1 cellular context compared by ENCODE assay signal in genomic region chr6:26272171-26272631, GRCh38.
A peak's percentile ranks its signal among the peaks of the same experiment; 100 is the strongest.
TF ChIP-seq lines count a peak whose summit lies in the region.

No MANE protein-coding gene starts in this region.

TF ChIP-seq in GM12878, 131 proteins besides CTCF, POLR2A, EP300 and RAD21 (continued from another document):
- no peak for TF ChIP-seq E2F4 (IDR thresholded peaks at IDR 0.05; ENCODE audit: low read depth, low read length)
- TF ChIP-seq SKIL (IDR thresholded peaks at IDR 0.05; ENCODE audit: low read depth, poor library complexity, severe bottlenecking): peak; percentile 8
- TF ChIP-seq CBX3 (IDR thresholded peaks at IDR 0.05; ENCODE audit: borderline replicate concordance, low read depth): no peak
- no peak for TF ChIP-seq MYC (IDR thresholded peaks at IDR 0.05; ENCODE audit: insufficient read depth, insufficient read length, insufficient replicate concordance, low read length, severe bottlenecking)
- 0 out of 4 replicates have a peak, but pooled peaks of 1 of the 2 experiments have one; percentile 11 for TF ChIP-seq BHLHE40 (IDR thresholded peaks at IDR 0.05; ENCODE audit: borderline replicate concordance in 1 of 2, low read depth in 2 of 2, low read length in 1 of 2)
- no peak for TF ChIP-seq NRF1 (conservative IDR thresholded peaks at IDR 0.05; ENCODE audit: low read depth, low read length)
- TF ChIP-seq DPF2 (IDR thresholded peaks at IDR 0.05): no peak
- TF ChIP-seq GATAD2B (conservative IDR thresholded peaks at IDR 0.05; ENCODE audit: low read depth): no peak
- no peak for TF ChIP-seq CHD4 (IDR thresholded peaks at IDR 0.05)
- no peak for TF ChIP-seq HDAC6 (IDR thresholded peaks at IDR 0.05; ENCODE audit: unreplicated experiment)
- no peak for TF ChIP-seq ZNF687 (IDR thresholded peaks at IDR 0.05)
- TF ChIP-seq MYB (IDR thresholded peaks at IDR 0.05; ENCODE audit: borderline replicate concordance, low read depth, low read length): no peak
- TF ChIP-seq NFXL1 (IDR thresholded peaks at IDR 0.05; ENCODE audit: borderline replicate concordance): no peak
- no peak for TF ChIP-seq ESRRA (IDR thresholded peaks at IDR 0.05; ENCODE audit: low read length)
- no peak for TF ChIP-seq SPI1 (IDR thresholded peaks at IDR 0.05; ENCODE audit: borderline replicate concordance, insufficient read depth, low read depth, low read length)
- TF ChIP-seq HDAC2 (IDR thresholded peaks at IDR 0.05): no peak
- TF ChIP-seq PAX8 (IDR thresholded peaks at IDR 0.05): no peak
- no peak for TF ChIP-seq CEBPZ (IDR thresholded peaks at IDR 0.05; ENCODE audit: low read depth, low read length)
- no peak for TF ChIP-seq MTA2 (IDR thresholded peaks at IDR 0.05; ENCODE audit: low read depth)
- no peak for TF ChIP-seq ZSCAN29 (IDR thresholded peaks at IDR 0.05)
- TF ChIP-seq HDGF (IDR thresholded peaks at IDR 0.05): peak; percentile 40; the same call in 1 of the 2 replicates
- TF ChIP-seq FOS (IDR thresholded peaks at IDR 0.05; ENCODE audit: borderline replicate concordance, extremely low read depth, insufficient read length): no peak
- no peak for TF ChIP-seq FOXM1 (IDR thresholded peaks at IDR 0.05; ENCODE audit: low read depth, low read length)
- TF ChIP-seq USF2 (IDR thresholded peaks at IDR 0.05; ENCODE audit: borderline replicate concordance, low read depth, low read length): no peak
- TF ChIP-seq STAT1 (conservative IDR thresholded peaks at IDR 0.05): no peak
- TF ChIP-seq SUZ12 (IDR thresholded peaks at IDR 0.05; ENCODE audit: unreplicated experiment): no peak
- no peak for TF ChIP-seq ASH2L (IDR thresholded peaks at IDR 0.05; ENCODE audit: borderline replicate concordance, low read depth)
- no peak for TF ChIP-seq BACH1 (IDR thresholded peaks at IDR 0.05; ENCODE audit: borderline replicate concordance)
- no peak for TF ChIP-seq TCF7 (IDR thresholded peaks at IDR 0.05; ENCODE audit: borderline replicate concordance)
